Comparison of ENCODE assay signal across 11 cellular contexts in genomic region chr15:36356978-36357582, GRCh38.
A peak's percentile ranks its signal among the peaks of the same experiment; 100 is the strongest.
DNase-seq lines count a peak whose midpoint lies in the region; ATAC-seq and TF ChIP-seq lines count a peak whose summit lies in the region.
"Had no signal": no experiment of that assay in that cellular context is flagged by ENCODE, and none has a peak within 500 bp of the region (broad histone marks: within the 10 kb centered on the region; RNA-seq: fewer than 3 reads in every experiment).

No MANE protein-coding gene starts in this region.

- no peak for ATAC-seq in WTC11

- H4K20me1 ChIP-seq in smooth muscle cell (ENCODE audit: low read depth): no peaks in the 10 kb centered on the region

- 0 out of 2 replicates have a peak, but pooled peaks cover 3% of the 10 kb centered on the region for H3K9me3 Mint-ChIP-seq in WTC11
- H3K9me3 Mint-ChIP-seq: dendritic cell treated with granulocyte-macrophage colony-stimulating factor and Interleukin-4, amounts not matched to agents 40 ng/mL and 50 ng/mL, for 4 days had no signal

- DNase-seq in GM04504 (ENCODE audit: low read depth): peak; percentile 65
- peak; percentile 41 for DNase-seq in NOMO-1 treated with dmso at 0.1 percent for 144 hours (lab: John Stamatoyannopoulos, UW; ENCODE audit: unreplicated experiment)
- peak; percentile 69 to 83 for DNase-seq in foreskin fibroblast
- DNase-seq in smooth muscle cell (lab: John Stamatoyannopoulos, UW; ENCODE audit: unreplicated experiment): no peak
- no peak for DNase-seq in NK-92 (lab: John Stamatoyannopoulos, UW; ENCODE audit: unreplicated experiment)
- no peak for DNase-seq in WTC11 (ENCODE audit: low spot score)
- DNase-seq in ovary: no peak
- no peak for DNase-seq in GM13976 (ENCODE audit: low spot score)
- DNase-seq: NCI-H2107, T-helper 1 cell had no signal

- no peak for TF ChIP-seq POLR2A in ovary (IDR thresholded peaks at IDR 0.05)

- H3K27me3 Mint-ChIP-seq in WTC11 (ENCODE audit: low read depth): no peaks in the 10 kb centered on the region
- H3K27me3 Mint-ChIP-seq: dendritic cell treated with granulocyte-macrophage colony-stimulating factor and Interleukin-4, amounts not matched to agents 40 ng/mL and 50 ng/mL, for 4 days had no signal

- 7% methylated on average over 8 of the region's 8 CpGs for WGBS in smooth muscle cell (ENCODE audit: low lambda C conversion rate)
- 11 to 19% (median 14%) methylated on average over 8 of the region's 8 CpGs for WGBS in ovary, 3 donors

- no peaks in the 10 kb centered on the region for H3K27me3 ChIP-seq in smooth muscle cell (ENCODE audit: low read depth)
- no peaks in the 10 kb centered on the region for H3K27me3 ChIP-seq in ovary

- H3K36me3 ChIP-seq in smooth muscle cell (ENCODE audit: low read depth): no peaks in the 10 kb centered on the region
- no peaks in the 10 kb centered on the region for H3K36me3 ChIP-seq in ovary

- H3K9me3 ChIP-seq in smooth muscle cell (replicated peaks; ENCODE audit: low read depth) (no peaks in the 10 kb centered on the region), ovary (no peaks in the 10 kb centered on the region)

- no peak for TF ChIP-seq EP300 in ovary (IDR thresholded peaks at IDR 0.05)

- no peaks in the 10 kb centered on the region for H3K36me3 Mint-ChIP-seq in WTC11

- no peak overlapping the region for H3K9ac ChIP-seq in smooth muscle cell (ENCODE audit: low read depth)

- intact Hi-C loops in ovary (cut with DNase I): no loop called here

- peak overlapping the region; percentile 79 for H3K4me2 ChIP-seq in smooth muscle cell

- H3K4me1 ChIP-seq in smooth muscle cell (ENCODE audit: low read depth): peaks cover 27% of the 10 kb centered on the region
- peaks cover 8% of the 10 kb centered on the region for H3K4me1 ChIP-seq in ovary (ENCODE audit: insufficient read depth)

- H3K4me1 Mint-ChIP-seq in WTC11: no peaks in the 10 kb centered on the region

- H3K79me2 ChIP-seq in smooth muscle cell (ENCODE audit: low read depth): no peaks in the 10 kb centered on the region

- in situ Hi-C loops in GM13976 (cut with MboI; ENCODE audit: low sequenced_read_pairs, unreplicated experiment): no loop called here

- no peak overlapping the region for H3K27ac Mint-ChIP-seq in WTC11
- H3K27ac Mint-ChIP-seq: dendritic cell treated with granulocyte-macrophage colony-stimulating factor and Interleukin-4, amounts not matched to agents 40 ng/mL and 50 ng/mL, for 4 days had no signal

- H2AFZ ChIP-seq in smooth muscle cell (ENCODE audit: low read depth): no peak overlapping the region

- H3K27ac ChIP-seq in smooth muscle cell (ENCODE audit: low read depth) (peak overlapping the region; percentile 81), ovary (no peak overlapping the region)

- POLR2A ChIA-PET in WTC11 (lab: Charles Lee): no interaction called here

- no peak for TF ChIP-seq CTCF in foreskin fibroblast (IDR thresholded peaks at IDR 0.05; ENCODE audit: low read depth, low read length)
- no peak for TF ChIP-seq CTCF in smooth muscle cell (IDR thresholded peaks at IDR 0.05; ENCODE audit: borderline replicate concordance, insufficient read depth, poor library complexity, severe bottlenecking)
- no peak for TF ChIP-seq CTCF in WTC11 (IDR thresholded peaks at IDR 0.05)
- no peak for TF ChIP-seq CTCF in ovary (IDR thresholded peaks at IDR 0.05)
- TF ChIP-seq CTCF in GM13976 (IDR thresholded peaks at IDR 0.05; ENCODE audit: borderline replicate concordance, control extremely low read depth, extremely low read depth, insufficient read depth, missing control alignments): no peak

- CTCF ChIA-PET in WTC11 (lab: Charles Lee): no interaction called here

- H3K4me3 Mint-ChIP-seq in WTC11: no peak overlapping the region
- H3K4me3 Mint-ChIP-seq: dendritic cell treated with granulocyte-macrophage colony-stimulating factor and Interleukin-4, amounts not matched to agents 40 ng/mL and 50 ng/mL, for 4 days had no signal

- H3F3A ChIP-seq in smooth muscle cell (ENCODE audit: low read depth): peaks cover 33% of the 10 kb centered on the region

- H3K4me3 ChIP-seq in foreskin fibroblast (ENCODE audit: low read depth in 1 of 2, low read length in 2 of 2): no peak overlapping the region
- peak overlapping the region; percentile 5 for H3K4me3 ChIP-seq in smooth muscle cell
- H3K4me3 ChIP-seq in ovary: no peak overlapping the region

TF ChIP-seq in WTC11, 78 proteins besides CTCF, POLR2A, EP300 and RAD21:
- TF ChIP-seq ZNF671 (CRISPR knock-in tag; IDR thresholded peaks at IDR 0.05) (no peak), PREB (CRISPR knock-in tag; IDR thresholded peaks at IDR 0.05; ENCODE audit: borderline replicate concordance) (no peak), CDX4 (CRISPR knock-in tag; IDR thresholded peaks at IDR 0.05; ENCODE audit: borderline replicate concordance) (no peak), KAT7 (CRISPR knock-in tag; IDR thresholded peaks at IDR 0.05; ENCODE audit: borderline replicate concordance) (no peak), GABPB1 (CRISPR knock-in tag; IDR thresholded peaks at IDR 0.05) (no peak), ZBTB21 (CRISPR knock-in tag; IDR thresholded peaks at IDR 0.05; ENCODE audit: borderline replicate concordance) (no peak), NFE2L1 (CRISPR knock-in tag; IDR thresholded peaks at IDR 0.05) (no peak), MLX (CRISPR knock-in tag; IDR thresholded peaks at IDR 0.05) (no peak), USF2 (CRISPR knock-in tag; IDR thresholded peaks at IDR 0.05) (no peak), E2F5 (CRISPR knock-in tag; IDR thresholded peaks at IDR 0.05) (no peak), ZNF121 (CRISPR knock-in tag; IDR thresholded peaks at IDR 0.05) (no peak), FOXJ3 (CRISPR knock-in tag; IDR thresholded peaks at IDR 0.05; ENCODE audit: borderline replicate concordance) (no peak), FOXP1 (CRISPR knock-in tag; IDR thresholded peaks at IDR 0.05; ENCODE audit: borderline replicate concordance) (no peak)

Comparison
In these comparisons a context has a peak if more than half of its experiments do, and no peak if none do; other contexts are left out.
1. DNase-seq: peak in GM04504 (single experiment), NOMO-1 treated with dmso at 0.1 percent for 144 hours (single experiment) and foreskin fibroblast (2 of 2); none in smooth muscle cell (single experiment), NK-92 (single experiment), WTC11 (single experiment), ovary (0 of 5) and GM13976 (single experiment).